Comparison of ENCODE assay signal across 13 cellular contexts in the genomic region with DNA sequence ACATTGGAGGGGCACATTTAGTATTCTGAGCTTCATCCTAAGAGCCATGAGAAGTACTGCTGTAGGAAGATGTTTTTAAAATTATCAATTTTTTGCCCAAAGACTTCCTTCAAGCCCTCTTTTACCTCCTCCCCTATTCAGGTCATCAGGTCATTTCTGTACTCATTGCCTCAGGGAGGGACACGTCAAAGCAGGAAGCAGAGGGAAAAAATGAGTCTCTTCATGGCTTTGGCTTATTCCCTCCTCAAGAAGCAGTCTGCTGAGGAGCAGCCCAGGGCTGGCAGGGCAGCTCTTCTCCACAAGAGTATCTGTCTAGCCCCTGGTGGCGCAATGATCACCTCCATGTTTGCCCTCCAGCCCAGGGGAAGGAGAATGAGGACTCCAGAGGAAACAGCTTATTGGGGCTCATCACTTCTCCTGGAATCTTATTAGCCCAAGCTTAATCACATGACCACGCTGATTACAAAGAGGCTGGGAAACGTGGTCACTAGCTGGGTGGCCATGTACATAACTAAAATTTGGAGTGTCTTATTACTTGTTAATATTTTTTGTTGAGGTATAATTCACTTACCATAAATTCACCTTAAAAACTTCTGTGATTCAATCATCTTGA. TPM values are rescaled to one million over a fixed set of nuclear protein-coding genes. Genes with fewer than 3 reads are reported as not detected.
DNase-seq lines count a peak whose midpoint lies in the region; ATAC-seq lines count a peak whose summit lies in the region.
"Had no signal": no experiment of that assay in that cellular context is flagged by ENCODE, and none has a peak within 500 bp of the region (broad histone marks: within the 10 kb centered on the region; RNA-seq: fewer than 3 reads in every experiment).

No MANE protein-coding gene starts in this region.

- DNase-seq in DMS79 (lab: John Stamatoyannopoulos, UW) (peak; percentile 79), EL (peak; percentile 15), NCI-H2196 treated with DMSO at 0.1 percent for 48 hours (lab: John Stamatoyannopoulos, UW; ENCODE audit: unreplicated experiment) (peak; percentile 64), mesenchymal stem cell (no peak)
- DNase-seq: CD8-positive, alpha-beta memory T cell; Kasumi-1; NCI-H2081 treated with DMSO at 0.1 percent for 48 hours; T-helper 9 cell had no signal

- H3K14ac ChIP-seq in mesenchymal stem cell (ENCODE audit: low read length in 2 of 2) = no peak overlapping the region

- peaks cover 75 to 86% of the 10 kb centered on the region in 2 experiments for H3K27me3 ChIP-seq in mesenchymal stem cell (ENCODE audit: control insufficient read depth in 1 of 2, insufficient read depth in 1 of 2, low read length in 2 of 2)
- H3K27me3 ChIP-seq: BLaER1 had no signal

- H2BK15ac ChIP-seq in mesenchymal stem cell (ENCODE audit: low read depth, poor library complexity, severe bottlenecking) = no peak overlapping the region

- no peak overlapping the region for H2BK120ac ChIP-seq in mesenchymal stem cell (ENCODE audit: low read depth, low read length)

- H2AFZ ChIP-seq in mesenchymal stem cell (ENCODE audit: low read depth, low read length) = peak overlapping the region; percentile 73

- H3K27ac ChIP-seq in mesenchymal stem cell (ENCODE audit: low read length, poor library complexity, severe bottlenecking) = no peak overlapping the region
- H3K27ac ChIP-seq: BLaER1, RWPE1 had no signal

- H4K91ac ChIP-seq in mesenchymal stem cell (ENCODE audit: low read length) = no peak overlapping the region

- no peak overlapping the region for H3K4ac ChIP-seq in mesenchymal stem cell (ENCODE audit: low read depth in 1 of 2, low read length in 2 of 2)

- H3K18ac ChIP-seq in mesenchymal stem cell (ENCODE audit: low read depth in 1 of 2, low read length in 2 of 2) = no peak overlapping the region

- H2AK5ac ChIP-seq in mesenchymal stem cell (ENCODE audit: low read length, severe bottlenecking) = no peak overlapping the region

- H4K8ac ChIP-seq in mesenchymal stem cell (ENCODE audit: low read length) = no peak overlapping the region

- H3K79me1 ChIP-seq in mesenchymal stem cell (replicated peaks; ENCODE audit: low read length, poor library complexity, severe bottlenecking) = no peaks in the 10 kb centered on the region

- no peaks in the 10 kb centered on the region for H3K9me3 ChIP-seq in mesenchymal stem cell (ENCODE audit: control insufficient read depth, low read length)

- no peak overlapping the region for H2BK5ac ChIP-seq in mesenchymal stem cell (ENCODE audit: low read depth, low read length, poor library complexity, severe bottlenecking)

- ATAC-seq in GM21360 (IDR thresholded peaks at IDR 0.05; ENCODE audit: unreplicated experiment) (no peak), GM18502 (IDR thresholded peaks at IDR 0.05; ENCODE audit: poor library complexity, unreplicated experiment) (no peak), HG02884 (IDR thresholded peaks at IDR 0.05; ENCODE audit: unreplicated experiment) (no peak)

- no peak overlapping the region for H3K4me2 ChIP-seq in mesenchymal stem cell (ENCODE audit: low read length, poor library complexity, severe bottlenecking)
- H3K4me2 ChIP-seq: BLaER1 had no signal

- no peak overlapping the region for H2BK12ac ChIP-seq in mesenchymal stem cell (ENCODE audit: low read length in 2 of 2)

- H3K4me1 ChIP-seq in mesenchymal stem cell (ENCODE audit: control insufficient read depth, insufficient read depth, low read depth, low read length) = no peaks in the 10 kb centered on the region
- H3K4me1 ChIP-seq: BLaER1 had no signal

- no peaks in the 10 kb centered on the region for H3K36me3 ChIP-seq in mesenchymal stem cell (ENCODE audit: control insufficient read depth in 1 of 2, insufficient read depth in 2 of 2, low read depth in 1 of 2, low read length in 2 of 2)
- H3K36me3 ChIP-seq: BLaER1 had no signal

- H3K23ac ChIP-seq in mesenchymal stem cell (ENCODE audit: low read length in 2 of 2) = peak overlapping the region in 1 of 2 experiments; percentile 83

- 76% methylated on average over 2 of the region's 4 CpGs for WGBS in mesenchymal stem cell

- no peak overlapping the region for H3K4me3 ChIP-seq in mesenchymal stem cell (ENCODE audit: insufficient read depth in 1 of 2, low read depth in 1 of 2, low read length in 2 of 2)
- H3K4me3 ChIP-seq: BLaER1 had no signal

- no peak overlapping the region for H3K9ac ChIP-seq in mesenchymal stem cell (ENCODE audit: low read length)
- H3K9ac ChIP-seq: BLaER1 had no signal

RNA-seq across cellular contexts. Expression of gene GATA2, which starts 44.2 kb away (rescaled TPM):
- polyA plus RNA-seq in mesenchymal stem cell (2013, experiment 1 of 2) = 2.0 TPM
- 2.2 TPM for polyA plus RNA-seq in mesenchymal stem cell (2013, experiment 2 of 2)
- polyA plus RNA-seq: CD8-positive, alpha-beta memory T cell had no signal
